In genomic region chr20:49219924-49220831, GRCh38 we compare ENCODE assay signal across 8 cellular contexts. TPM values are rescaled to one million over a fixed set of nuclear protein-coding genes. Genes with fewer than 3 reads are reported as not detected.
A peak's percentile ranks its signal among the peaks of the same experiment; 100 is the strongest.
DNase-seq lines count a peak whose midpoint lies in the region; ATAC-seq, FAIRE-seq and TF ChIP-seq lines count a peak whose summit lies in the region.

No MANE protein-coding gene starts in this region.

- TF ChIP-seq POLR2A in GM12878 (IDR thresholded peaks at IDR 0.05; ENCODE audit: low read depth, low read length), result no peak
- no peak for TF ChIP-seq POLR2A in right lobe of liver (IDR thresholded peaks at IDR 0.05)
- TF ChIP-seq POLR2A in tibial nerve (IDR thresholded peaks at IDR 0.05), result no peak

- H2AFZ ChIP-seq in GM12878 (ENCODE audit: control insufficient read depth, low read depth, low read length), result peak overlapping the region; percentile 96

- SMC1A ChIA-PET in GM12878 (lab: Charles Lee; ENCODE audit: uncharacterized antibody, unreplicated experiment), result interaction anchor here (0.6 to 1.3 kb wide), 6 partner anchors 11 to 109 kb away, joined by 3 to 4 read pairs (median 3); no protein-coding TSS in a partner anchor

- 55% methylated on average over 27 of the region's 28 CpGs for WGBS in GM12878 (ENCODE audit: insufficient coverage, insufficient replicate concordance, low lambda C conversion rate, missing lambda C conversion rate)
- 64% methylated on average over 15 of the region's 28 CpGs for WGBS in right lobe of liver (ENCODE audit: insufficient coverage, low coverage, low lambda C conversion rate, missing lambda C conversion rate)
- WGBS in tibial nerve, 2 donors, result 70 to 75% methylated on average over 28 of the region's 28 CpGs

- H3K4me3 ChIP-seq in GM12878, result peak overlapping the region; percentile 90
- H3K4me3 ChIP-seq in right lobe of liver, result peak overlapping the region; percentile 50 to 71 (median 65)
- peak overlapping the region; percentile 64 to 83 (median 78) for H3K4me3 ChIP-seq in tibial nerve

- POLR2A ChIA-PET in GM12878 (lab: Charles Lee), result interaction anchor here (1.5 to 1.8 kb wide), 2 partner anchors 12 to 53 kb away, joined by 3 to 25 read pairs; no protein-coding TSS in a partner anchor

- peaks cover 17% of the 10 kb centered on the region for H3K79me2 ChIP-seq in GM12878 (ENCODE audit: control insufficient read depth, insufficient read depth, low read length)

- H3K9ac ChIP-seq in GM12878 (ENCODE audit: control insufficient read depth, insufficient read depth, low read length), result peak overlapping the region; percentile 91

- H4K20me1 ChIP-seq in GM12878 (ENCODE audit: control insufficient read depth, insufficient read depth), result no peaks in the 10 kb centered on the region

- peaks cover 25% of the 10 kb centered on the region for H3K36me3 Mint-ChIP-seq in activated T-cell treated with anti-CD3 and anti-CD28 coated beads, Interleukin-2, amount 50 U/mL, for 4 hours (ENCODE audit: insufficient read depth)

- TF ChIP-seq EP300 in GM12878 (IDR thresholded peaks at IDR 0.05; ENCODE audit: borderline replicate concordance in 1 of 2, control insufficient read depth in 1 of 2, low read depth in 2 of 2, low read length in 2 of 2) (no peak), tibial nerve (IDR thresholded peaks at IDR 0.05) (no peak)

- CTCF ChIA-PET in GM12878 (lab: Yijun Ruan, JAX), result interaction anchor here (0.7 to 4.4 kb wide), 4 partner anchors 17 to 87 kb away, joined by 3 to 64 read pairs (median 20); no protein-coding TSS in a partner anchor

- H3K27me3 ChIP-seq in GM12878 (replicated peaks in 1 of 2; ENCODE audit: control insufficient read depth in 2 of 2, insufficient read depth in 2 of 2, low read length in 1 of 2) (no peaks in the 10 kb centered on the region), right lobe of liver (no peaks in the 10 kb centered on the region), tibial nerve (no peaks in the 10 kb centered on the region)

- peak overlapping the region; percentile 95 for H3K4me3 Mint-ChIP-seq in activated T-cell treated with anti-CD3 and anti-CD28 coated beads, Interleukin-2, amount 50 U/mL, for 4 hours

- no peak for DNase-seq in activated T-cell treated with anti-CD3 and anti-CD28 coated beads, Interleukin-2, amount 50 U/mL, for 4 hours
- DNase-seq in activated T-cell treated with anti-CD3 and anti-CD28 coated beads, Interleukin-2, amount 50 U/mL, for 48 hours, result no peak
- DNase-seq in GM12878 (ENCODE audit: low read depth, low spot score), result no peak
- DNase-seq in right lobe of liver, result peak in 2 of 3 donors; percentile 25 to 60
- no peak for DNase-seq in tibial nerve (ENCODE audit: low spot score in 2 of 2)
- DNase-seq in stimulated activated CD4-positive, alpha-beta T cell treated with anti-CD3 and anti-CD28 coated beads, Interleukin-4, amount 100 ng/mL, for 24 hours, result no peak
- DNase-seq in COR-L47 (lab: John Stamatoyannopoulos, UW), result no peak
- DNase-seq in GM19239 (ENCODE audit: insufficient read length, low spot score), result no peak

- RAD21 ChIA-PET in GM12878 (lab: Charles Lee; ENCODE audit: unreplicated experiment), result no interaction called here

- no peak for ATAC-seq in activated T-cell treated with anti-CD3 and anti-CD28 coated beads, Interleukin-2, amount 50 U/mL, for 4 hours
- no peak for ATAC-seq in GM12878
- no peak for ATAC-seq in right lobe of liver

- TF ChIP-seq RAD21 in GM12878 (IDR thresholded peaks at IDR 0.05; ENCODE audit: insufficient read depth, low read depth, low read length), result no peak

- no peak for TF ChIP-seq CTCF in GM12878 (IDR thresholded peaks at IDR 0.05 in 2 of 3, conservative IDR thresholded peaks at IDR 0.05 in 1 of 3; ENCODE audit: control insufficient read depth in 2 of 3, extremely low read depth in 1 of 3, insufficient read depth in 1 of 3, low read depth in 3 of 3, low read length in 3 of 3)
- TF ChIP-seq CTCF in right lobe of liver (IDR thresholded peaks at IDR 0.05), result no peak
- no peak for TF ChIP-seq CTCF in tibial nerve (IDR thresholded peaks at IDR 0.05)

- H3K27me3 Mint-ChIP-seq in activated T-cell treated with anti-CD3 and anti-CD28 coated beads, Interleukin-2, amount 50 U/mL, for 4 hours (ENCODE audit: low read depth), result no peaks in the 10 kb centered on the region

- BruUV-seq in GM12878 (replicated peaks; lab: Mats Ljungman, UMichigan), result no TSS peak

- H3K4me2 ChIP-seq in GM12878 (ENCODE audit: control insufficient read depth, insufficient read depth), result peak overlapping the region; percentile 72

- no peaks in the 10 kb centered on the region for H3K9me3 ChIP-seq in GM12878 (replicated peaks; ENCODE audit: control insufficient read depth, insufficient read depth, low read length)
- H3K9me3 ChIP-seq in right lobe of liver, result no peaks in the 10 kb centered on the region
- H3K9me3 ChIP-seq in tibial nerve, result no peaks in the 10 kb centered on the region

- no peaks in the 10 kb centered on the region for H3K9me3 Mint-ChIP-seq in activated T-cell treated with anti-CD3 and anti-CD28 coated beads, Interleukin-2, amount 50 U/mL, for 4 hours

- no peaks in the 10 kb centered on the region for H3K4me1 ChIP-seq in GM12878 (ENCODE audit: control insufficient read depth, insufficient read depth, low read length)
- peaks cover 0 to 16% (median 3%) of the 10 kb centered on the region in 4 donors for H3K4me1 ChIP-seq in right lobe of liver
- H3K4me1 ChIP-seq in tibial nerve, result peaks cover 0 to 15% (median 9%) of the 10 kb centered on the region in 4 donors

- in situ Hi-C loops in GM12878 (cut with MboI), result loop anchor here (5.0 kb wide), 1 partner anchor 88 kb away; no protein-coding TSS in a partner anchor

- H3K27ac ChIP-seq in GM12878 (ENCODE audit: control insufficient read depth, insufficient read depth) (peak overlapping the region; percentile 95), right lobe of liver (peak overlapping the region; percentile 65 to 76 (median 66)), tibial nerve (peak overlapping the region; percentile 76 to 94 (median 88))

- H3K4me1 Mint-ChIP-seq in activated T-cell treated with anti-CD3 and anti-CD28 coated beads, Interleukin-2, amount 50 U/mL, for 4 hours (ENCODE audit: low read depth), result peaks cover 24% of the 10 kb centered on the region

- no peak for FAIRE-seq in GM12878 (lab: Jason Lieb, UNC)
- no peak for FAIRE-seq in GM19239 (lab: Jason Lieb, UNC)

- H3K36me3 ChIP-seq in GM12878 (ENCODE audit: control insufficient read depth in 2 of 2, insufficient read depth in 2 of 2, low read length in 1 of 2) (peaks cover 7 to 19% of the 10 kb centered on the region in 2 experiments; a peak in 3 of 4 replicates), right lobe of liver (peaks cover 0 to 37% (median 21%) of the 10 kb centered on the region in 4 donors), tibial nerve (peaks cover 0 to 42% (median 32%) of the 10 kb centered on the region in 3 donors)

- intact Hi-C loops in GM12878 (cut with micrococcal nuclease; ENCODE audit: unreplicated experiment) (loop anchor here (2.0 kb wide), 1 partner anchor 59 kb away; the partner anchor contains the start of gene ZNFX1), right lobe of liver (cut with DNase I) (loop anchor here in 1 of 2 donors (5.0 kb wide), 1 partner anchor 83 kb away; no protein-coding TSS in a partner anchor)

RNA-seq across cellular contexts. Expression of gene DDX27, which starts 1.0 kb away (rescaled TPM):
- total RNA-seq in activated T-cell treated with anti-CD3 and anti-CD28 coated beads, Interleukin-2, amount 50 U/mL, for 4 hours, result 10 to 100 TPM; 89.6 to 94.8 (median 93.1) TPM
- 38.5 and 40.4 TPM in 2 replicates for total RNA-seq in GM12878 (2013; cell fraction: nucleolus; rRNA removed)
- total RNA-seq in GM12878 (2014; rRNA removed) (56.0 and 57.3 TPM in 2 replicates), GM12878 (2014; rRNA removed; fragmentation: Illumina TruSeq; extraction: Trizol) (55.0 and 59.4 TPM in 2 replicates), GM12878 (2021) (45.4 and 50.0 TPM in 2 replicates), right lobe of liver (10 to 100 TPM in 5 of 6 experiments, 1 to 10 TPM in 1; 7.6 to 15.7 (median 11.6) TPM), tibial nerve (10 to 100 TPM; 24.5 to 33.4 (median 28.3) TPM)
- polyA plus RNA-seq in GM12878 (2011; ENCODE audit: low read depth), result 22.3 TPM
- polyA plus RNA-seq in GM12878 (2011; rRNA removed) (25.0 and 37.2 TPM in 2 replicates), GM12878 (2014; fragmentation: Illumina TruSeq; extraction: Trizol) (55.2 and 68.6 TPM in 2 replicates), GM12878 (2014; fragmentation: Nextera tagmentation; extraction: Ambion mirVana) (10 to 100 TPM; 19.8 to 33.4 TPM), GM12878 (2014; rRNA removed) (50.6 and 52.5 TPM in 2 replicates), GM12878 (2016; fragmentation: Nextera tagmentation; extraction: Ambion mirVana) (10 to 100 TPM; 74.9 to 78.8 TPM)
- polyA plus RNA-seq in GM12878 (2011; cell fraction: cytosol; rRNA removed), result 56.5 and 62.8 TPM in 2 replicates
- 42.8 and 59.0 TPM in 2 replicates for polyA plus RNA-seq in GM12878 (2011; cell fraction: nucleus; rRNA removed)
- polyA plus RNA-seq in GM12878 (2012), result 32.7 and 33.1 TPM in 2 replicates
- 30.1 and 46.4 TPM in 2 replicates for polyA minus RNA-seq in GM12878 (2011; rRNA and poly(A)+ RNA removed)
- 21.0 TPM in 2 replicates for polyA minus RNA-seq in GM12878 (2011; cell fraction: cytosol; rRNA and poly(A)+ RNA removed)
- 12.5 and 30.6 TPM in 2 replicates for polyA minus RNA-seq in GM12878 (2011; cell fraction: nucleus; rRNA and poly(A)+ RNA removed)

RNA-seq across cellular contexts. Expression of gene STAU1, which starts 32.0 kb away (rescaled TPM):
- 10 to 100 TPM; 66.4 to 79.0 (median 74.2) TPM for total RNA-seq in activated T-cell treated with anti-CD3 and anti-CD28 coated beads, Interleukin-2, amount 50 U/mL, for 4 hours
- total RNA-seq in GM12878 (2013; cell fraction: nucleolus; rRNA removed), result 26.2 and 28.5 TPM in 2 replicates
- total RNA-seq in GM12878 (2014; rRNA removed) (28.2 and 29.0 TPM in 2 replicates), GM12878 (2014; rRNA removed; fragmentation: Illumina TruSeq; extraction: Trizol) (36.6 and 36.8 TPM in 2 replicates), GM12878 (2021) (60.9 and 61.4 TPM in 2 replicates), right lobe of liver (10 to 100 TPM; 53.7 to 96.6 (median 70.4) TPM), tibial nerve (10 to 100 TPM; 64.2 to 79.8 (median 70.9) TPM)
- polyA plus RNA-seq in GM12878 (2011; ENCODE audit: low read depth), result 22.3 TPM
- polyA plus RNA-seq in GM12878 (2011; rRNA removed) (46.8 and 48.8 TPM in 2 replicates), GM12878 (2014; fragmentation: Illumina TruSeq; extraction: Trizol) (64.3 and 70.9 TPM in 2 replicates), GM12878 (2014; fragmentation: Nextera tagmentation; extraction: Ambion mirVana) (10 to 100 TPM; 13.9 to 20.7 TPM), GM12878 (2014; rRNA removed) (40.2 and 42.5 TPM in 2 replicates), GM12878 (2016; fragmentation: Nextera tagmentation; extraction: Ambion mirVana) (10 to 100 TPM; 62.5 to 66.2 TPM)
- polyA plus RNA-seq in GM12878 (2011; cell fraction: cytosol; rRNA removed), result 33.9 and 42.6 TPM in 2 replicates
- polyA plus RNA-seq in GM12878 (2011; cell fraction: nucleus; rRNA removed), result 26.3 and 33.1 TPM in 2 replicates
- polyA plus RNA-seq in GM12878 (2012), result 36.2 and 43.7 TPM in 2 replicates
- 36.2 and 41.6 TPM in 2 replicates for polyA minus RNA-seq in GM12878 (2011; rRNA and poly(A)+ RNA removed)
- polyA minus RNA-seq in GM12878 (2011; cell fraction: cytosol; rRNA and poly(A)+ RNA removed), result 26.5 and 29.3 TPM in 2 replicates
- 9.4 and 22.3 TPM in 2 replicates for polyA minus RNA-seq in GM12878 (2011; cell fraction: nucleus; rRNA and poly(A)+ RNA removed)

RNA-seq across cellular contexts. Expression of gene ZNFX1, which starts 57.7 kb away (rescaled TPM):
- total RNA-seq in activated T-cell treated with anti-CD3 and anti-CD28 coated beads, Interleukin-2, amount 50 U/mL, for 4 hours, result 10 to 100 TPM; 52.5 to 69.2 (median 56.4) TPM
- total RNA-seq in GM12878 (2013; cell fraction: nucleolus; rRNA removed), result 51.3 and 51.5 TPM in 2 replicates
- total RNA-seq in GM12878 (2014; rRNA removed) (31.5 and 32.1 TPM in 2 replicates), GM12878 (2014; rRNA removed; fragmentation: Illumina TruSeq; extraction: Trizol) (26.3 and 27.8 TPM in 2 replicates), GM12878 (2021) (29.8 and 30.6 TPM in 2 replicates), right lobe of liver (10 to 100 TPM in 5 of 6 experiments, 1 to 10 TPM in 1; 9.3 to 17.5 (median 13.9) TPM), tibial nerve (10 to 100 TPM; 35.0 to 45.2 (median 39.1) TPM)
- 14.5 TPM for polyA plus RNA-seq in GM12878 (2011; ENCODE audit: low read depth)
- polyA plus RNA-seq in GM12878 (2011; rRNA removed) (6.9 and 9.1 TPM in 2 replicates), GM12878 (2014; fragmentation: Illumina TruSeq; extraction: Trizol) (26.4 and 28.5 TPM in 2 replicates), GM12878 (2014; fragmentation: Nextera tagmentation; extraction: Ambion mirVana) (10 to 100 TPM in 1 of 2 experiments, 1 to 10 TPM in 1; 7.4 to 14.6 TPM), GM12878 (2014; rRNA removed) (16.4 and 18.2 TPM in 2 replicates), GM12878 (2016; fragmentation: Nextera tagmentation; extraction: Ambion mirVana) (10 to 100 TPM; 24.9 to 27.2 TPM)
- 14.1 and 18.0 TPM in 2 replicates for polyA plus RNA-seq in GM12878 (2011; cell fraction: cytosol; rRNA removed)
- polyA plus RNA-seq in GM12878 (2011; cell fraction: nucleus; rRNA removed), result 6.9 and 11.6 TPM in 2 replicates
- 16.7 and 17.2 TPM in 2 replicates for polyA plus RNA-seq in GM12878 (2012)
- 30.2 and 32.8 TPM in 2 replicates for polyA minus RNA-seq in GM12878 (2011; rRNA and poly(A)+ RNA removed)
- 14.2 and 16.9 TPM in 2 replicates for polyA minus RNA-seq in GM12878 (2011; cell fraction: cytosol; rRNA and poly(A)+ RNA removed)
- polyA minus RNA-seq in GM12878 (2011; cell fraction: nucleus; rRNA and poly(A)+ RNA removed), result 15.8 and 18.1 TPM in 2 replicates

Comparison
In these comparisons a context has a peak if more than half of its experiments do, and no peak if none do; other contexts are left out.
1. DNase-seq: peak in right lobe of liver (2 of 3); none in activated T-cell treated with anti-CD3 and anti-CD28 coated beads, Interleukin-2, amount 50 U/mL, for 4 hours (single experiment), activated T-cell treated with anti-CD3 and anti-CD28 coated beads, Interleukin-2, amount 50 U/mL, for 48 hours (0 of 2), GM12878 (single experiment), tibial nerve (0 of 2), stimulated activated CD4-positive, alpha-beta T cell treated with anti-CD3 and anti-CD28 coated beads, Interleukin-4, amount 100 ng/mL, for 24 hours (single experiment), COR-L47 (single experiment) and GM19239 (single experiment).
2. Peak in every context shown above with its lines, with median percentiles within 50 percentile points of each other: H3K27ac ChIP-seq and H3K4me3 ChIP-seq.